In genomic region chr7:129764685-129765084, GRCh38 we compare ENCODE assay signal across 1 cellular context.
TF ChIP-seq lines count a peak whose summit lies in the region.

No MANE protein-coding gene starts in this region.

TF ChIP-seq in K562, 482 proteins besides CTCF, POLR2A, EP300 and RAD21 (continued from another document):
- TF ChIP-seq MGA (IDR thresholded peaks at IDR 0.05) (peak; percentile 22; the same call in 1 of the 2 replicates), ESRRA (IDR thresholded peaks at IDR 0.05; ENCODE audit: borderline replicate concordance, low read depth) (peak; percentile 77), ZNF592 (IDR thresholded peaks at IDR 0.05) (peak; percentile 71), CTBP1 (IDR thresholded peaks at IDR 0.05; ENCODE audit: borderline replicate concordance) (0 out of 2 replicates have a peak, but pooled peaks have one; percentile 15), ZNF644 (tag; IDR thresholded peaks at IDR 0.05; ENCODE audit: low read depth) (no peak), HDAC8 (tag; IDR thresholded peaks at IDR 0.05) (0 out of 2 replicates have a peak, but pooled peaks have one; percentile 38), LEF1 (IDR thresholded peaks at IDR 0.05) (0 out of 2 replicates have a peak, but pooled peaks have one; percentile 8)
